Comparison of ENCODE assay signal across 1 cellular context in the genomic region with DNA sequence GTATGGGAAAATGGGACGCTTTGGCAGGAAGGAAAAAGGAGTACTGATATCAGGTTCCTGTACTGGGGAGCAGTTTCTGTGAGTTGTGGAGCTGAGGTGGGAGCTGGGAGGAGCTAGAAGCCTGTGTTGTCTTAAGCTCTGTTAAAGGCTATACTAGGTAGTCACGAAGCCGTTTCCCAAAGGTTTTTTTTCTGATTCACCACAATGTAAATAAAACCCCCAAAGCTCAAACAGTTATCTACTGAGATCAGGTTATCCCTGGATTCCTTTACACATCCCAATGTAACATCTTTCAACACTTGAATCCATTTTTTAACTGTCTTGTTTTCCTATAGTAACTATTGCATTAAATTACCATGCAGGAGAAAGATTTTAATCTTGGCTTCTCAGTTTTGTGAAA.
TF ChIP-seq lines count a peak whose summit lies in the region.

No MANE protein-coding gene starts in this region.

TF ChIP-seq in SK-N-SH treated with all-trans-retinoic acid at 6 μM for 48 hours, 23 proteins besides CTCF, POLR2A, EP300 and RAD21 (continued from another document):
- TF ChIP-seq TCF4 (CRISPR knock-in tag; IDR thresholded peaks at IDR 0.05; ENCODE audit: borderline replicate concordance) (no peak), ESRRG (CRISPR knock-in tag; IDR thresholded peaks at IDR 0.05) (no peak), OSR1 (CRISPR knock-in tag; IDR thresholded peaks at IDR 0.05) (no peak), ZC3H10 (CRISPR knock-in tag; IDR thresholded peaks at IDR 0.05) (no peak), PPARA (CRISPR knock-in tag; IDR thresholded peaks at IDR 0.05; ENCODE audit: borderline replicate concordance) (no peak), ZNF565 (CRISPR knock-in tag; conservative IDR thresholded peaks at IDR 0.05; ENCODE audit: low read depth) (no peak), TOX (CRISPR knock-in tag; IDR thresholded peaks at IDR 0.05; ENCODE audit: borderline replicate concordance) (no peak), CSDC2 (CRISPR knock-in tag; IDR thresholded peaks at IDR 0.05) (no peak)
- TF ChIP-seq, protein P1, sequence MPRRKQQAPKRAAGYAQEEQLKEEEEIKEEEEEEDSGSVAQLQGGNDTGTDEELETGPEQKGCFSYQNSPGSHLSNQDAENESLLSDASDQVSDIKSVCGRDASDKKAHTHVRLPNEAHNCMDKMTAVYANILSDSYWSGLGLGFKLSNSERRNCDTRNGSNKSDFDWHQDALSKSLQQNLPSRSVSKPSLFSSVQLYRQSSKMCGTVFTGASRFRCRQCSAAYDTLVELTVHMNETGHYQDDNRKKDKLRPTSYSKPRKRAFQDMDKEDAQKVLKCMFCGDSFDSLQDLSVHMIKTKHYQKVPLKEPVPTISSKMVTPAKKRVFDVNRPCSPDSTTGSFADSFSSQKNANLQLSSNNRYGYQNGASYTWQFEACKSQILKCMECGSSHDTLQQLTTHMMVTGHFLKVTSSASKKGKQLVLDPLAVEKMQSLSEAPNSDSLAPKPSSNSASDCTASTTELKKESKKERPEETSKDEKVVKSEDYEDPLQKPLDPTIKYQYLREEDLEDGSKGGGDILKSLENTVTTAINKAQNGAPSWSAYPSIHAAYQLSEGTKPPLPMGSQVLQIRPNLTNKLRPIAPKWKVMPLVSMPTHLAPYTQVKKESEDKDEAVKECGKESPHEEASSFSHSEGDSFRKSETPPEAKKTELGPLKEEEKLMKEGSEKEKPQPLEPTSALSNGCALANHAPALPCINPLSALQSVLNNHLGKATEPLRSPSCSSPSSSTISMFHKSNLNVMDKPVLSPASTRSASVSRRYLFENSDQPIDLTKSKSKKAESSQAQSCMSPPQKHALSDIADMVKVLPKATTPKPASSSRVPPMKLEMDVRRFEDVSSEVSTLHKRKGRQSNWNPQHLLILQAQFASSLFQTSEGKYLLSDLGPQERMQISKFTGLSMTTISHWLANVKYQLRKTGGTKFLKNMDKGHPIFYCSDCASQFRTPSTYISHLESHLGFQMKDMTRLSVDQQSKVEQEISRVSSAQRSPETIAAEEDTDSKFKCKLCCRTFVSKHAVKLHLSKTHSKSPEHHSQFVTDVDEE (CRISPR knock-in tag; IDR thresholded peaks at IDR 0.05) = no peak
